Comparison of ENCODE assay signal across 28 cellular contexts in the genomic region with DNA sequence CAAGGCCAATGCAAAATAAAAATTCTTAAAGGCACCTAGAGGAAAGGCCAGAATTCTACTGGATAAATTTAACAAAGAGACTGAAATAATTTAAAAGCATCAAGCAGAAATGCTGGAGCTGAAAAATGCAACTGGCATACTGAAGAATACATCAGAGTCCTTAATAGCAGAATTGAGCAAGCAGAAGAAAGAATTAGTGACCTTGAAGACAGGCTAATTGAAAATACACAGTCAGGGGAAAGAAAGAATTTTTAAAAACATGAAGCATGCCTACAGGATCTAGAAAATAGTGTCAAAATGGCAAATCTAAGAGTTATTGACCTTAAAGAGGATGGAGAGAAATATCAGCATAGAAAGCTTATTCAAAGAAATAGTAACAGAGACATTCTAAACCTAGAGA.
"Had no signal": no experiment of that assay in that cellular context is flagged by ENCODE, and none has a peak within 500 bp of the region (broad histone marks: within the 10 kb centered on the region; RNA-seq: fewer than 3 reads in every experiment).

No MANE protein-coding gene starts in this region.

- H3K27me3 Mint-ChIP-seq: dendritic cell treated with granulocyte-macrophage colony-stimulating factor and Interleukin-4, amounts not matched to agents 40 ng/mL and 50 ng/mL, for 4 days; effector memory CD8-positive, alpha-beta T cell; naive B cell had no signal

- ATAC-seq: effector memory CD8-positive, alpha-beta T cell; esophagus mucosa; gastrocnemius medialis; heart right ventricle; left cardiac atrium; left lung; left ventricle myocardium superior; lower lobe of right lung; mucosa of descending colon had no signal

- FAIRE-seq: endometrium, islet of Langerhans, keratinocyte had no signal

- H3K4me1 Mint-ChIP-seq: endodermal cell, mesothelial cell of epicardium, naive B cell had no signal

- H3K4me3 ChIP-seq: colonic mucosa, esophagus squamous epithelium, gastrocnemius medialis, heart right ventricle, left lung, lower lobe of right lung, mucosa of descending colon had no signal

- H3K27ac Mint-ChIP-seq: dendritic cell treated with granulocyte-macrophage colony-stimulating factor and Interleukin-4, amounts not matched to agents 40 ng/mL and 50 ng/mL, for 4 days; effector memory CD8-positive, alpha-beta T cell; endodermal cell; mesothelial cell of epicardium; naive B cell had no signal

- H3K36me3 Mint-ChIP-seq: mesothelial cell of epicardium, naive B cell had no signal

- H3K4me3 Mint-ChIP-seq: dendritic cell treated with granulocyte-macrophage colony-stimulating factor and Interleukin-4, amounts not matched to agents 40 ng/mL and 50 ng/mL, for 4 days; effector memory CD8-positive, alpha-beta T cell; endodermal cell; mesothelial cell of epicardium; naive B cell had no signal

- H3K9me3 ChIP-seq: colonic mucosa, esophagus squamous epithelium, gastrocnemius medialis, left lung, lower lobe of right lung, mucosa of descending colon had no signal

- H3K27me3 ChIP-seq: colonic mucosa, esophagus squamous epithelium, gastrocnemius medialis, heart right ventricle, left lung had no signal

- DNase-seq: colonic mucosa; cortex of kidney; effector CD8-positive, alpha-beta T cell; effector memory CD8-positive, alpha-beta T cell; endodermal cell; erythroblast; esophagus squamous epithelium; foreskin fibroblast; foreskin melanocyte; gastrocnemius medialis; glutamatergic neuron; head of caudate nucleus; heart right ventricle; hippocampal formation; left cardiac atrium; left lung; left ventricle myocardium superior; lower lobe of right lung; mesenchymal stem cell; mucosa of descending colon; naive B cell had no signal

- H3K9me3 Mint-ChIP-seq: effector memory CD8-positive, alpha-beta T cell had no signal

- H3K27ac ChIP-seq: colonic mucosa, epithelial cell of prostate, esophagus squamous epithelium, gastrocnemius medialis, heart right ventricle, left lung, lower lobe of right lung had no signal

- H3K36me3 ChIP-seq: colonic mucosa, esophagus squamous epithelium, gastrocnemius medialis, heart right ventricle, left lung, lower lobe of right lung had no signal

- H3K4me1 ChIP-seq: colonic mucosa, esophagus squamous epithelium, gastrocnemius medialis, heart right ventricle, left lung, lower lobe of right lung had no signal
